8 cellular contexts compared by ENCODE assay signal in genomic region chr20:31717478-31717946, GRCh38. TPM values are rescaled to one million over a fixed set of nuclear protein-coding genes. Genes with fewer than 3 reads are reported as not detected.
DNase-seq lines count a peak whose midpoint lies in the region; ATAC-seq and TF ChIP-seq lines count a peak whose summit lies in the region.

No MANE protein-coding gene starts in this region.

- H3K27me3 Mint-ChIP-seq in activated CD4-positive, alpha-beta memory T cell treated with anti-CD3 and anti-CD28 coated beads, Interleukin-2, amount 10 ng/mL, durations not matched to agents 7 days and 5 days = no peaks in the 10 kb centered on the region
- peaks cover 0 to 3% (median 3%) of the 10 kb centered on the region in 3 donors for H3K27me3 Mint-ChIP-seq in CD14-positive monocyte (ENCODE audit: low read depth in 3 of 3)

- H3K27me3 ChIP-seq in right lobe of liver = no peaks in the 10 kb centered on the region

- H3K9me3 Mint-ChIP-seq in activated CD4-positive, alpha-beta memory T cell treated with anti-CD3 and anti-CD28 coated beads, Interleukin-2, amount 10 ng/mL, durations not matched to agents 7 days and 5 days = no peaks in the 10 kb centered on the region
- no peaks in the 10 kb centered on the region for H3K9me3 Mint-ChIP-seq in CD14-positive monocyte

- peak overlapping the region; percentile 95 for H3K4me3 Mint-ChIP-seq in activated CD4-positive, alpha-beta memory T cell treated with anti-CD3 and anti-CD28 coated beads, Interleukin-2, amount 10 ng/mL, durations not matched to agents 7 days and 5 days
- H3K4me3 Mint-ChIP-seq in CD14-positive monocyte = no peak overlapping the region

- TF ChIP-seq POLR2A in right lobe of liver (IDR thresholded peaks at IDR 0.05) = no peak

- TF ChIP-seq CTCF in GM13977 (IDR thresholded peaks at IDR 0.05; ENCODE audit: extremely low read depth, insufficient read depth, missing control alignments) (no peak), right lobe of liver (IDR thresholded peaks at IDR 0.05) (no peak), CD14-positive monocyte (IDR thresholded peaks at IDR 0.05) (no peak)

- no peaks in the 10 kb centered on the region for H3K9me3 ChIP-seq in right lobe of liver

- in situ Hi-C loops in GM13977 (cut with MboI; ENCODE audit: low pct_unique_long_range_greater_than_20kb, low sequenced_read_pairs, unreplicated experiment) = no loop called here
- in situ Hi-C loops in KBM-7 (cut with MboI; ENCODE audit: low pct_unique_long_range_greater_than_20kb, low sequenced_read_pairs) = no loop called here

- intact Hi-C loops in right lobe of liver (cut with DNase I) (no loop called here), CD14-positive monocyte (cut with micrococcal nuclease) (loop anchor here in 1 of 2 donors (10.0 kb wide), 1 partner anchor 193 kb away; no protein-coding TSS in a partner anchor)

- H3K36me3 Mint-ChIP-seq in activated CD4-positive, alpha-beta memory T cell treated with anti-CD3 and anti-CD28 coated beads, Interleukin-2, amount 10 ng/mL, durations not matched to agents 7 days and 5 days (ENCODE audit: low read depth) = peaks cover 92% of the 10 kb centered on the region
- peaks cover 79 to 88% of the 10 kb centered on the region in 2 donors for H3K36me3 Mint-ChIP-seq in CD14-positive monocyte

- H3K27ac ChIP-seq in right lobe of liver = peak overlapping the region in 2 of 3 donors; percentile 0 to 29

- CTCF ChIA-PET in activated CD4-positive, alpha-beta memory T cell treated with anti-CD3 and anti-CD28 coated beads, Interleukin-2, amount 10 ng/mL, durations not matched to agents 7 days and 5 days (lab: Charles Lee) = interaction anchor here (1.3 to 10.8 kb wide), 3 partner anchors 41 to 104 kb away, joined by 10 to 609 read pairs (median 17); no protein-coding TSS in a partner anchor

- 38% methylated on average over 2 of the region's 3 CpGs for WGBS in right lobe of liver (ENCODE audit: insufficient coverage, low coverage, low lambda C conversion rate, missing lambda C conversion rate)

- ATAC-seq in HG02623 (IDR thresholded peaks at IDR 0.05; ENCODE audit: unreplicated experiment) (peak; percentile 42), right lobe of liver (no peak)

- peaks cover 0 to 57% (median 30%) of the 10 kb centered on the region in 4 donors for H3K4me1 ChIP-seq in right lobe of liver

- H3K4me3 ChIP-seq in right lobe of liver = peak overlapping the region in 1 of 3 donors; percentile 8

- no peaks in the 10 kb centered on the region for H3K36me3 ChIP-seq in right lobe of liver

- H3K27ac Mint-ChIP-seq in activated CD4-positive, alpha-beta memory T cell treated with anti-CD3 and anti-CD28 coated beads, Interleukin-2, amount 10 ng/mL, durations not matched to agents 7 days and 5 days = peak overlapping the region; percentile 79
- peak overlapping the region in 1 of 7 donors; percentile 40 for H3K27ac Mint-ChIP-seq in CD14-positive monocyte

- H3K4me1 Mint-ChIP-seq in activated CD4-positive, alpha-beta memory T cell treated with anti-CD3 and anti-CD28 coated beads, Interleukin-2, amount 10 ng/mL, durations not matched to agents 7 days and 5 days = peaks cover 77% of the 10 kb centered on the region
- peaks cover 70% of the 10 kb centered on the region for H3K4me1 Mint-ChIP-seq in CD14-positive monocyte

- DNase-seq in GM13977 (ENCODE audit: low spot score) (peak; percentile 79), right lobe of liver (no peak), CD14-positive monocyte (ENCODE audit: low spot score) (no peak), KBM-7 (no peak), GDM1 (lab: John Stamatoyannopoulos, UW) (no peak), retina (no peak)
- DNase-seq in activated CD4-positive, alpha-beta memory T cell treated with anti-CD3 and anti-CD28 coated beads, Interleukin-2, amount 10 ng/mL, durations not matched to agents 7 days and 5 days = no peak

- POLR2A ChIA-PET in activated CD4-positive, alpha-beta memory T cell treated with anti-CD3 and anti-CD28 coated beads, Interleukin-2, amount 10 ng/mL, durations not matched to agents 7 days and 5 days (lab: Charles Lee) = interaction anchor here (0.9 to 10.4 kb wide), 6 partner anchors 9 to 55 kb away, joined by 3 to 213 read pairs (median 7); no protein-coding TSS in a partner anchor

RNA-seq across cellular contexts. Expression of gene BCL2L1, which starts 5.2 kb away (rescaled TPM):
- total RNA-seq in activated CD4-positive, alpha-beta memory T cell treated with anti-CD3 and anti-CD28 coated beads, Interleukin-2, amount 10 ng/mL, durations not matched to agents 7 days and 5 days = 10 to 100 TPM; 67.7 to 72.5 TPM
- 10 to 100 TPM; 30.5 to 96.1 (median 63.4) TPM for total RNA-seq in right lobe of liver
- 10 to 100 TPM; 12.4 to 14.3 TPM for polyA plus RNA-seq in CD14-positive monocyte

RNA-seq across cellular contexts. Expression of gene TPX2, which starts 21.6 kb away (rescaled TPM):
- total RNA-seq in activated CD4-positive, alpha-beta memory T cell treated with anti-CD3 and anti-CD28 coated beads, Interleukin-2, amount 10 ng/mL, durations not matched to agents 7 days and 5 days = 100 to 1,000 TPM; 137 to 138 TPM
- 1 to 10 TPM in 5 of 6 experiments, under 1 TPM in 1; 0.56 to 8.3 (median 2.8) TPM for total RNA-seq in right lobe of liver
- polyA plus RNA-seq in CD14-positive monocyte = under 1 TPM in 1 of 2 donors, not detected in 1; 0.06 TPM

Comparison
In these comparisons a context has a peak if more than half of its experiments do, and no peak if none do; other contexts are left out.
1. RNA of gene TPX2, which starts 21.6 kb away (total RNA-seq): 137 to 138 TPM in activated CD4-positive, alpha-beta memory T cell treated with anti-CD3 and anti-CD28 coated beads, Interleukin-2, amount 10 ng/mL, durations not matched to agents 7 days and 5 days; 0.56 to 8.3 TPM in right lobe of liver; every median in the first group is over 10 times any median in the second.